Comparison of ENCODE assay signal across 6 cellular contexts in genomic region chr2:164994664-164995299, GRCh38. TPM values are rescaled to one million over a fixed set of nuclear protein-coding genes. Genes with fewer than 3 reads are reported as not detected.
"Had no signal": no experiment of that assay in that cellular context is flagged by ENCODE, and none has a peak within 500 bp of the region (broad histone marks: within the 10 kb centered on the region; RNA-seq: fewer than 3 reads in every experiment).

No MANE protein-coding gene starts in this region.

RNA-seq across cellular contexts. Expression of gene SLC38A11, which starts 39.5 kb away (rescaled TPM):
- total RNA-seq: natural killer cell treated with Interleukin-12 subunit alpha and Interleukin-12 subunit beta and Interleukin-15 and Interleukin-18, amount 100 ng/mL, for 72 hours; neural crest cell; osteocyte; pulmonary artery endothelial cell; smooth muscle cell had no signal
- polyA plus RNA-seq: naive thymus-derived CD8-positive, alpha-beta T cell; smooth muscle cell had no signal
